ENCODE assay signal across 8 cellular contexts in the genomic region with DNA sequence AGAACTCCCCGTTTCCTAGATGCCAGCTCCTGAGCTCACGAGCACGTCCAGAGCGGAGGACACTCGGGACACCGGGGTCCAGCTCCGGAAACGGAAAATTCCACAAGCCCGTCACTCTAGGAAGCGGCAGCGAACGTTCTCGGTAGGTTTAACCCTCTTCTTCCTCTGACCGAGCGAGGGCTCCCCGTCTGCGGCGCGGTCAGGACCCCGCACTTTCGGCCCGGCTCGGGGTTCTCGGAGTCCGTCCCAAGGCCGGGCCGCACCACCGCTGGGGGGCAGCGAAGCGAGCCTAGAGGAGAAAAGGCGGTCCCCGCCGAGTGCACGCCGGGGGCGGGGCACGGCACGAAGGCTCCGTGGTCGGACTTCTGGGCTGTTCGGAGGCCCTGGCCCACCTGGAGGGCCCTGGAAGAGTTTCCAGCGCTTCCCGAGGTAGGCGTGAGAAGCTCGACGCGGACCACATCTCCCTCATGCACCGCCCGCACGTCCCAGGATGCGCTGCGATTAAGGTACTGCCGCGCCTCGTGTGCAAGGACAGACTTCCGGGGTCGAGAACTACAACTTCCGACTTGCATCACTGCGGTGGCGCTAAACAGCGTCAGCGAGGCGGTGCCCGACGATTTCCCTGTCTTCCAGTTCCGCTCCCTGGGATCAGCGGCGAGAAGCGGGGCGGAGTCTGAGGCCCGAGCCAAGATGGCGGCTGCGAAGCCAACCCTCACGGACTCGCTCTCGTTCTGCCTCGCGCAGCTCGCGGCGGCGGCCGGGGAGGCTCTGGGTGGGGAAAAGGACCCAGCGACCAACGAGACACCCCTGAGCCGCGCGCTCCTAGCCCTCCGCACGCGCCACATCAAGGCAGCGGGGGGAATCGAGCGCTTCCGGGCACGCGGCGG. TPM values are rescaled to one million over a fixed set of nuclear protein-coding genes. Genes with fewer than 3 reads are reported as not detected.
A peak's percentile ranks its signal among the peaks of the same experiment; 100 is the strongest.
DNase-seq lines count a peak whose midpoint lies in the region; ATAC-seq and TF ChIP-seq lines count a peak whose summit lies in the region.

A gene with protein sequence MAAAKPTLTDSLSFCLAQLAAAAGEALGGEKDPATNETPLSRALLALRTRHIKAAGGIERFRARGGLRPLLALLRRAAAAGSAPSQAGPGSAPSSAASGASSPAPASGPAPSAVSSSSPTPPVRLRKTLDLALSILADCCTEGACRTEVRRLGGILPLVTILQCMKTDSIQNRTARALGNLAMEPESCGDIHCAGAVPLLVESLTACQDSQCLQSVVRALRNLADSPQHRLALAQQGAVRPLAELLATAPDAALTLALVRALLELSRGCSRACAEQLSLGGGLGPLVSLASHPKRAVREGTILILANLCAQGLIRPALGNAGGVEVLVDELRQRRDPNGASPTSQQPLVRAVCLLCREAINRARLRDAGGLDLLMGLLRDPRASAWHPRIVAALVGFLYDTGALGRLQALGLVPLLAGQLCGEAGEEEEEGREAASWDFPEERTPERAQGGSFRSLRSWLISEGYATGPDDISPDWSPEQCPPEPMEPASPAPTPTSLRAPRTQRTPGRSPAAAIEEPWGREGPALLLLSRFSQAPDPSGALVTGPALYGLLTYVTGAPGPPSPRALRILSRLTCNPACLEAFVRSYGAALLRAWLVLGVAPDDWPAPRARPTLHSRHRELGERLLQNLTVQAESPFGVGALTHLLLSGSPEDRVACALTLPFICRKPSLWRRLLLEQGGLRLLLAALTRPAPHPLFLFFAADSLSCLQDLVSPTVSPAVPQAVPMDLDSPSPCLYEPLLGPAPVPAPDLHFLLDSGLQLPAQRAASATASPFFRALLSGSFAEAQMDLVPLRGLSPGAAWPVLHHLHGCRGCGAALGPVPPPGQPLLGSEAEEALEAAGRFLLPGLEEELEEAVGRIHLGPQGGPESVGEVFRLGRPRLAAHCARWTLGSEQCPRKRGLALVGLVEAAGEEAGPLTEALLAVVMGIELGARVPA (plus strand): TSS at position 667 of the 887 bp plus-strand sequence. CDS start 24 bp downstream, at position 691.

- H3K4me3 Mint-ChIP-seq in chondrocyte (ENCODE audit: unreplicated experiment), result peak within 1 kb of the TSS; percentile 87

- no peaks in the 10 kb centered on the region for H3K9me3 ChIP-seq in BE2C

- peak; percentile 92 for TF ChIP-seq POLR2A in GM19193 (IDR thresholded peaks at IDR 0.05; ENCODE audit: extremely low read depth, insufficient read depth, insufficient read length)

- H3K27ac Mint-ChIP-seq in chondrocyte (ENCODE audit: unreplicated experiment), result peak within 1 kb of the TSS; percentile 97

- peaks cover 8% of the 10 kb centered on the region for H3K4me1 ChIP-seq in BE2C

- H3K27me3 ChIP-seq in BE2C, result no peaks in the 10 kb centered on the region

- H3K4me1 Mint-ChIP-seq in chondrocyte (ENCODE audit: low read depth), result peaks cover 49% of the 10 kb centered on the region

- H3K9me3 Mint-ChIP-seq in chondrocyte (ENCODE audit: low read depth), result no peaks in the 10 kb centered on the region

- H3K4me3 ChIP-seq in BE2C (ENCODE audit: low read depth, low read length), result peak within 1 kb of the TSS; percentile 97

- DNase-seq in BE2C (peak; percentile 98), NCI-H510A (lab: John Stamatoyannopoulos, UW) (peak; percentile 96), chondrocyte (ENCODE audit: low spot score) (peak; percentile 98), kidney glomerular epithelial cell (lab: John Stamatoyannopoulos, UW) (peak; percentile 89)
- peak; percentile 92 to 94 for DNase-seq in activated CD4-positive, alpha-beta T cell treated with anti-CD3 and anti-CD28 coated beads for 24 hours (ENCODE audit: low read depth in 2 of 2)
- peak; percentile 84 to 93 for DNase-seq in stimulated activated CD4-positive, alpha-beta T cell treated with anti-CD3 and anti-CD28 coated beads, Interleukin-1b, Interleukin-23, amount 100 ng/mL, for 1 hour (ENCODE audit: low read depth in 2 of 2)

- peak; percentile 75 for ATAC-seq in HG03439 (IDR thresholded peaks at IDR 0.05; ENCODE audit: unreplicated experiment)

- TF ChIP-seq CTCF in BE2C (IDR thresholded peaks at IDR 0.05; ENCODE audit: low read depth, low read length) (peak; percentile 55), chondrocyte (IDR thresholded peaks at IDR 0.05) (peak; percentile 81)

- no peaks in the 10 kb centered on the region for H3K36me3 ChIP-seq in BE2C

- peaks cover 9% of the 10 kb centered on the region for H3K36me3 Mint-ChIP-seq in chondrocyte (ENCODE audit: low read depth)

- no peaks in the 10 kb centered on the region for H3K27me3 Mint-ChIP-seq in chondrocyte (ENCODE audit: low read depth)

RNA-seq across cellular contexts. Expression of the gene that starts here (rescaled TPM):
- polyA plus RNA-seq in BE2C (2012; ENCODE audit: insufficient read depth, insufficient read length, low read depth), result 26.6 TPM
- 12.2 to 13.2 TPM (median 12.4 TPM) in 3 replicates for total RNA-seq in chondrocyte

Comparison
In these comparisons a context has a peak if more than half of its experiments do, and no peak if none do; other contexts are left out.
1. Peak in every context shown above with its lines: DNase-seq, ATAC-seq and H3K4me3 ChIP-seq.